ENCODE assay signal across 8 cellular contexts in genomic region chr3:49813497-49814174, GRCh38. TPM values are rescaled to one million over a fixed set of nuclear protein-coding genes. Genes with fewer than 3 reads are reported as not detected.
DNase-seq lines count a peak whose midpoint lies in the region; ATAC-seq and TF ChIP-seq lines count a peak whose summit lies in the region.

TSS of gene UBA7 (minus strand) at chr3:49813953. CDS start at chr3:49813787, 166 bp downstream.

- no peaks in the 10 kb centered on the region for H3K9me3 Mint-ChIP-seq in activated B cell treated with CpG ODN at 0.5 μM for 24 hours

- POLR2A ChIA-PET in activated B cell treated with CpG ODN at 0.5 μM for 24 hours (lab: Charles Lee): interaction anchor here (0.6 to 9.8 kb wide), 9 partner anchors 9 to 90 kb away, joined by 3 to 138 read pairs (median 6); partner anchors contain the start of genes GMPPB, INKA1 and IP6K1

- peak within 1 kb of the TSS; percentile 94 for H3K4me3 Mint-ChIP-seq in activated B cell treated with CpG ODN at 0.5 μM for 24 hours

- no peaks in the 10 kb centered on the region for H3K27me3 ChIP-seq in muscle layer of duodenum (ENCODE audit: low read depth, low read length)
- H3K27me3 ChIP-seq in uterus: no peaks in the 10 kb centered on the region

- H3K4me1 Mint-ChIP-seq in activated B cell treated with CpG ODN at 0.5 μM for 24 hours: peaks cover 51% of the 10 kb centered on the region

- TF ChIP-seq CTCF in activated B cell treated with CpG ODN at 0.5 μM for 24 hours (IDR thresholded peaks at IDR 0.05): no peak
- TF ChIP-seq CTCF in uterus (IDR thresholded peaks at IDR 0.05): no peak

- H3K36me3 ChIP-seq in muscle layer of duodenum (ENCODE audit: control insufficient read depth in 1 of 2, insufficient read depth in 2 of 2, low read length in 2 of 2): peaks cover 24 to 31% of the 10 kb centered on the region in 2 donors
- H3K36me3 ChIP-seq in uterus: no peaks in the 10 kb centered on the region

- H3K4me1 ChIP-seq in muscle layer of duodenum (ENCODE audit: control insufficient read depth in 1 of 2, insufficient read depth in 2 of 2, low read length in 2 of 2) (peaks cover 7 to 27% of the 10 kb centered on the region in 2 donors), uterus (peaks cover 0 to 12% of the 10 kb centered on the region in 2 donors)

- intact Hi-C loops in activated B cell treated with CpG ODN at 0.5 μM for 24 hours (cut with micrococcal nuclease): loop anchor here (1.0 kb wide), 1 partner anchor 8 kb away; no protein-coding TSS in a partner anchor
- intact Hi-C loops in uterus (cut with DNase I; ENCODE audit: low total_unique reads): no loop called here

- peak within 1 kb of the TSS; percentile 79 to 89 for H3K4me3 ChIP-seq in muscle layer of duodenum (ENCODE audit: low read depth in 1 of 2, low read length in 2 of 2)
- peak within 1 kb of the TSS; percentile 43 to 52 for H3K4me3 ChIP-seq in uterus

- DNase-seq in SIG-M5 treated with dmso at 0.1 percent for 504 hours (lab: John Stamatoyannopoulos, UW; ENCODE audit: unreplicated experiment): peak; percentile 6
- DNase-seq in SIG-M5 (lab: John Stamatoyannopoulos, UW): no peak
- DNase-seq in HK-2 (ENCODE audit: unreplicated experiment): peak; percentile 34
- peak; percentile 35 for DNase-seq in activated B cell treated with CpG ODN at 0.5 μM for 24 hours
- DNase-seq in uterus: peak; percentile 65 to 66

- TF ChIP-seq POLR2A in uterus (IDR thresholded peaks at IDR 0.05): no peak

- CTCF ChIA-PET in activated B cell treated with CpG ODN at 0.5 μM for 24 hours (lab: Charles Lee): interaction anchor here (0.8 to 2.0 kb wide), 4 partner anchors 10 to 31 kb away, joined by 3 to 24 read pairs (median 10); partner anchors contain the start of gene INKA1

- H3K27ac ChIP-seq in muscle layer of duodenum (ENCODE audit: low read length) (peak within 1 kb of the TSS; percentile 87), uterus (peak within 1 kb of the TSS; percentile 79 to 88)

- ATAC-seq in activated B cell treated with CpG ODN at 0.5 μM for 24 hours (ENCODE audit: low read depth): peak; percentile 90
- ATAC-seq in HG03039 (IDR thresholded peaks at IDR 0.05; ENCODE audit: unreplicated experiment): no peak

- no peaks in the 10 kb centered on the region for H3K27me3 Mint-ChIP-seq in activated B cell treated with CpG ODN at 0.5 μM for 24 hours

- peaks cover 35% of the 10 kb centered on the region for H3K36me3 Mint-ChIP-seq in activated B cell treated with CpG ODN at 0.5 μM for 24 hours (ENCODE audit: low read depth)

- in situ Hi-C loops in endometrial microvascular endothelial cells (cut with HindIII; ENCODE audit: inconsistent ontology term, low pct_unique_long_range_greater_than_20kb, low sequenced_read_pairs): no loop called here

- peak within 1 kb of the TSS; percentile 97 for H3K27ac Mint-ChIP-seq in activated B cell treated with CpG ODN at 0.5 μM for 24 hours

- H3K9me3 ChIP-seq in muscle layer of duodenum (ENCODE audit: control insufficient read depth in 1 of 2, low read length in 2 of 2) (no peaks in the 10 kb centered on the region), uterus (no peaks in the 10 kb centered on the region)

RNA-seq across cellular contexts. Expression of gene UBA7, which starts in this region (rescaled TPM):
- total RNA-seq in activated B cell treated with CpG ODN at 0.5 μM for 24 hours (216 and 237 TPM in 2 replicates), endometrial microvascular endothelial cells (ENCODE audit: inconsistent ontology term) (31.0 TPM), uterus (100 to 1,000 TPM in 1 of 4 donors, 10 to 100 TPM in 3; 21.3 to 114 (median 63.0) TPM)
